2 cellular contexts compared by ENCODE assay signal in the genomic region with DNA sequence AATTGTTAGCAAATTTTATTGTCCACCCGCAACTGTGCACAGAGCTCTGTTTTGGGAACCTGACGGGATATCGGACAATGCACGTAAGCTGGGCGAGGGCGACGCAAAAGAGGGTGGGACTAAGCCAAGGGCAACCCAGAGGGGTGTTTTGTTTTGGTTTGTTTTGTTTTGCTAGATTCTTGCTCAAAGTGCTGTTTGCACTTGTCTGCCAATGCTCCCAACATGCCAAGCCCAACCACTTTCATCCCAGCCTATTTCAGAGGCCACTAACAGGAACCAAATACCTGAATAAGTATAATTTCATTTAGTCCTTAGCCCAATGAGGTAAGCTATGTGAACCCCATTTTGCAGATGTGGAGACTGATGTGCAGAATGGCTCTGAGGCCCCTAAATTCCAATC.
A peak's percentile ranks its signal among the peaks of the same experiment; 100 is the strongest.
TF ChIP-seq lines count a peak whose summit lies in the region.

No MANE protein-coding gene starts in this region.

TF ChIP-seq in HepG2, 621 proteins besides CTCF, POLR2A, EP300 and RAD21:
- TF ChIP-seq ZNF121 (CRISPR knock-in tag; IDR thresholded peaks at IDR 0.05): no peak
- no peak for TF ChIP-seq ZNF83 (CRISPR knock-in tag; IDR thresholded peaks at IDR 0.05; ENCODE audit: borderline replicate concordance)
- no peak for TF ChIP-seq NCOA2 (CRISPR knock-in tag; IDR thresholded peaks at IDR 0.05)
- 0 out of 2 replicates have a peak, but pooled peaks have one; percentile 12 for TF ChIP-seq ZNF629 (CRISPR knock-in tag; conservative IDR thresholded peaks at IDR 0.05)
- TF ChIP-seq PHF20 (CRISPR knock-in tag; IDR thresholded peaks at IDR 0.05): no peak

TF ChIP-seq in K562, 482 proteins besides CTCF, POLR2A, EP300 and RAD21:
- TF ChIP-seq CC2D1A (IDR thresholded peaks at IDR 0.05): no peak
- TF ChIP-seq RBM25 (IDR thresholded peaks at IDR 0.05; ENCODE audit: low read depth, low read length, severe bottlenecking): peak; percentile 60
